Comparison of ENCODE assay signal across 9 cellular contexts in the genomic region with DNA sequence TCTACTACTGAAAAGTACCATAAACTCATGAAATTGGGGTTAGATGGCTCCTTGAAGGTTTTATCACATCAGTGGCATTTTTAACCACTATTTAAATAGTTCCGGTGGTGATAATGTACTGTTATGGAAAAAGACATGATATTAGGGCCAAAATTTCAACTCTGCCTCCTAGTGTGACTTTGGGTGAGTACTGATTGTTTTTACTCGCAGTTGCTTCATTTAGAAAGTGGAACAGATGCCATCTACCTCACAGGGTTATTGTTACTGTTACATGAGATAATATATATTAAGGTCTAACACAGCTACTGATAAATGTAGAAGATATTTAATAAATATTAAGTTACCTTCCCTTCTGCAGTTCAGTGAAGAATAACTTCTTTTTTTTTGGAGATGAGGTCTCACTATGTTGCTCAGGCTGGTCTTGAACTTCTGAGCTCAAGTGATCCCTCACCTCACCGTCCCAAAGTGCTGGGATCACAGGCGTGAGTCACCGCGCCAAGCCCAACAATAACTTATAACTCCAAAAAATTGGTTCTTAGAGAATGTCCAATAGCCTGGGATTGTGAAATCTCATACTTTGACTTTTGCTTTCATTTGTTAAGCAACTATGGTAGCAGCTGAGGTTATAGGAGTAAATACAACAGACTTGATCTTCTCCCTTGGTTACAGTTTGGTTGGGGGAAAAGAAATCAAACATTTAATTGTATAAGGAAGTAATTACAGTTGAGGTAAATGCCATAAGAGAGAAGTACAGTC. TPM values are rescaled to one million over a fixed set of nuclear protein-coding genes. Genes with fewer than 3 reads are reported as not detected.
DNase-seq lines count a peak whose midpoint lies in the region; ATAC-seq and TF ChIP-seq lines count a peak whose summit lies in the region.
"Had no signal": no experiment of that assay in that cellular context is flagged by ENCODE, and none has a peak within 500 bp of the region (broad histone marks: within the 10 kb centered on the region; RNA-seq: fewer than 3 reads in every experiment).

No MANE protein-coding gene starts in this region.

- ATAC-seq in WTC11 (no peak), thoracic aorta (ENCODE audit: insufficient number of reproducible peaks, low FRiP score, low read depth) (no peak), GM19467 (IDR thresholded peaks at IDR 0.05; ENCODE audit: unreplicated experiment) (no peak), HG02970 (IDR thresholded peaks at IDR 0.05; ENCODE audit: low FRiP score, unreplicated experiment) (no peak)

- TF ChIP-seq CTCF in WTC11 (IDR thresholded peaks at IDR 0.05) (no peak), thoracic aorta (IDR thresholded peaks at IDR 0.05) (no peak)

- peak overlapping the region; percentile 14 to 42 for H3K27ac ChIP-seq in thoracic aorta
- H3K27ac ChIP-seq: esophagus muscularis mucosa had no signal

- no peak overlapping the region for H3K4me3 ChIP-seq in thoracic aorta
- H3K4me3 ChIP-seq: esophagus muscularis mucosa had no signal

- no peaks in the 10 kb centered on the region for H3K36me3 ChIP-seq in thoracic aorta
- H3K36me3 ChIP-seq: esophagus muscularis mucosa had no signal

- POLR2A ChIA-PET in WTC11 (lab: Charles Lee), result interaction anchor here (1.0 kb wide), 1 partner anchor 42 kb away, joined by 3 read pairs; no protein-coding TSS in a partner anchor

- peak overlapping the region; percentile 55 for H3K27ac Mint-ChIP-seq in WTC11

- no peak overlapping the region for H3K4me3 Mint-ChIP-seq in WTC11

- CTCF ChIA-PET in WTC11 (lab: Charles Lee), result interaction anchor here (1.5 kb wide), 1 partner anchor 90 kb away, joined by 8 read pairs; no protein-coding TSS in a partner anchor

- DNase-seq in SKM-1 treated with dmso at 0.1 percent for 144 hours (lab: John Stamatoyannopoulos, UW; ENCODE audit: unreplicated experiment) (peak; percentile 40), SKM-1 (lab: John Stamatoyannopoulos, UW; ENCODE audit: unreplicated experiment) (no peak), WTC11 (ENCODE audit: low spot score) (no peak), iris pigment epithelial cell (ENCODE audit: low read depth) (peak; percentile 81), thoracic aorta (ENCODE audit: low spot score) (no peak), T-helper 1 cell (no peak)

- H3K36me3 Mint-ChIP-seq in WTC11, result no peaks in the 10 kb centered on the region

- no peaks in the 10 kb centered on the region for H3K27me3 ChIP-seq in thoracic aorta (replicated peaks; ENCODE audit: insufficient read depth)
- H3K27me3 ChIP-seq: esophagus muscularis mucosa had no signal

- no peaks in the 10 kb centered on the region for H3K9me3 ChIP-seq in thoracic aorta
- H3K9me3 ChIP-seq: esophagus muscularis mucosa had no signal

- peaks cover 54 to 57% of the 10 kb centered on the region in 2 donors for H3K4me1 ChIP-seq in thoracic aorta (ENCODE audit: control insufficient read depth in 1 of 2, low read depth in 2 of 2)

- H3K9me3 Mint-ChIP-seq in WTC11, result no peaks in the 10 kb centered on the region

- H3K4me1 Mint-ChIP-seq in WTC11, result peaks cover 69% of the 10 kb centered on the region

- no peaks in the 10 kb centered on the region for H3K27me3 Mint-ChIP-seq in WTC11 (ENCODE audit: low read depth)

TF ChIP-seq in WTC11, 78 proteins besides CTCF, POLR2A, EP300 and RAD21 (continues in another document):
- no peak for TF ChIP-seq PRRX2 (CRISPR knock-in tag; IDR thresholded peaks at IDR 0.05)
- TF ChIP-seq CREM (CRISPR knock-in tag; IDR thresholded peaks at IDR 0.05), result no peak
- TF ChIP-seq NR2C2 (CRISPR knock-in tag; IDR thresholded peaks at IDR 0.05), result no peak
- no peak for TF ChIP-seq NR3C1 (CRISPR knock-in tag; conservative IDR thresholded peaks at IDR 0.05; ENCODE audit: low read depth)
- TF ChIP-seq, protein P1, sequence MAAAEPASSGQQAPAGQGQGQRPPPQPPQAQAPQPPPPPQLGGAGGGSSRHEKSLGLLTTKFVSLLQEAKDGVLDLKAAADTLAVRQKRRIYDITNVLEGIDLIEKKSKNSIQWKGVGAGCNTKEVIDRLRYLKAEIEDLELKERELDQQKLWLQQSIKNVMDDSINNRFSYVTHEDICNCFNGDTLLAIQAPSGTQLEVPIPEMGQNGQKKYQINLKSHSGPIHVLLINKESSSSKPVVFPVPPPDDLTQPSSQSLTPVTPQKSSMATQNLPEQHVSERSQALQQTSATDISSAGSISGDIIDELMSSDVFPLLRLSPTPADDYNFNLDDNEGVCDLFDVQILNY (CRISPR knock-in tag; IDR thresholded peaks at IDR 0.05), result no peak
- TF ChIP-seq ATF1 (CRISPR knock-in tag; IDR thresholded peaks at IDR 0.05), result no peak
- TF ChIP-seq ZNF416 (CRISPR knock-in tag; IDR thresholded peaks at IDR 0.05), result no peak
- TF ChIP-seq, protein P2, sequence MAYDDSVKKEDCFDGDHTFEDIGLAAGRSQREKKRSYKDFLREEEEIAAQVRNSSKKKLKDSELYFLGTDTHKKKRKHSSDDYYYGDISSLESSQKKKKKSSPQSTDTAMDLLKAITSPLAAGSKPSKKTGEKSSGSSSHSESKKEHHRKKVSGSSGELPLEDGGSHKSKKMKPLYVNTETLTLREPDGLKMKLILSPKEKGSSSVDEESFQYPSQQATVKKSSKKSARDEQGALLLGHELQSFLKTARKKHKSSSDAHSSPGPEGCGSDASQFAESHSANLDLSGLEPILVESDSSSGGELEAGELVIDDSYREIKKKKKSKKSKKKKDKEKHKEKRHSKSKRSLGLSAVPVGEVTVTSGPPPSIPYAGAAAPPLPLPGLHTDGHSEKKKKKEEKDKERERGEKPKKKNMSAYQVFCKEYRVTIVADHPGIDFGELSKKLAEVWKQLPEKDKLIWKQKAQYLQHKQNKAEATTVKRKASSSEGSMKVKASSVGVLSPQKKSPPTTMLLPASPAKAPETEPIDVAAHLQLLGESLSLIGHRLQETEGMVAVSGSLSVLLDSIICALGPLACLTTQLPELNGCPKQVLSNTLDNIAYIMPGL (CRISPR knock-in tag; IDR thresholded peaks at IDR 0.05), result no peak
- TF ChIP-seq, protein P3, sequence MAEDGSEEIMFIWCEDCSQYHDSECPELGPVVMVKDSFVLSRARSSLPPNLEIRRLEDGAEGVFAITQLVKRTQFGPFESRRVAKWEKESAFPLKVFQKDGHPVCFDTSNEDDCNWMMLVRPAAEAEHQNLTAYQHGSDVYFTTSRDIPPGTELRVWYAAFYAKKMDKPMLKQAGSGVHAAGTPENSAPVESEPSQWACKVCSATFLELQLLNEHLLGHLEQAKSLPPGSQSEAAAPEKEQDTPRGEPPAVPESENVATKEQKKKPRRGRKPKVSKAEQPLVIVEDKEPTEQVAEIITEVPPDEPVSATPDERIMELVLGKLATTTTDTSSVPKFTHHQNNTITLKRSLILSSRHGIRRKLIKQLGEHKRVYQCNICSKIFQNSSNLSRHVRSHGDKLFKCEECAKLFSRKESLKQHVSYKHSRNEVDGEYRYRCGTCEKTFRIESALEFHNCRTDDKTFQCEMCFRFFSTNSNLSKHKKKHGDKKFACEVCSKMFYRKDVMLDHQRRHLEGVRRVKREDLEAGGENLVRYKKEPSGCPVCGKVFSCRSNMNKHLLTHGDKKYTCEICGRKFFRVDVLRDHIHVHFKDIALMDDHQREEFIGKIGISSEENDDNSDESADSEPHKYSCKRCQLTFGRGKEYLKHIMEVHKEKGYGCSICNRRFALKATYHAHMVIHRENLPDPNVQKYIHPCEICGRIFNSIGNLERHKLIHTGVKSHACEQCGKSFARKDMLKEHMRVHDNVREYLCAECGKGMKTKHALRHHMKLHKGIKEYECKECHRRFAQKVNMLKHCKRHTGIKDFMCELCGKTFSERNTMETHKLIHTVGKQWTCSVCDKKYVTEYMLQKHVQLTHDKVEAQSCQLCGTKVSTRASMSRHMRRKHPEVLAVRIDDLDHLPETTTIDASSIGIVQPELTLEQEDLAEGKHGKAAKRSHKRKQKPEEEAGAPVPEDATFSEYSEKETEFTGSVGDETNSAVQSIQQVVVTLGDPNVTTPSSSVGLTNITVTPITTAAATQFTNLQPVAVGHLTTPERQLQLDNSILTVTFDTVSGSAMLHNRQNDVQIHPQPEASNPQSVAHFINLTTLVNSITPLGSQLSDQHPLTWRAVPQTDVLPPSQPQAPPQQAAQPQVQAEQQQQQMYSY (CRISPR knock-in tag; IDR thresholded peaks at IDR 0.05), result no peak
- TF ChIP-seq MXD4 (CRISPR knock-in tag; IDR thresholded peaks at IDR 0.05; ENCODE audit: borderline replicate concordance), result no peak
- no peak for TF ChIP-seq TEAD1 (CRISPR knock-in tag; IDR thresholded peaks at IDR 0.05)
- TF ChIP-seq, protein P4, sequence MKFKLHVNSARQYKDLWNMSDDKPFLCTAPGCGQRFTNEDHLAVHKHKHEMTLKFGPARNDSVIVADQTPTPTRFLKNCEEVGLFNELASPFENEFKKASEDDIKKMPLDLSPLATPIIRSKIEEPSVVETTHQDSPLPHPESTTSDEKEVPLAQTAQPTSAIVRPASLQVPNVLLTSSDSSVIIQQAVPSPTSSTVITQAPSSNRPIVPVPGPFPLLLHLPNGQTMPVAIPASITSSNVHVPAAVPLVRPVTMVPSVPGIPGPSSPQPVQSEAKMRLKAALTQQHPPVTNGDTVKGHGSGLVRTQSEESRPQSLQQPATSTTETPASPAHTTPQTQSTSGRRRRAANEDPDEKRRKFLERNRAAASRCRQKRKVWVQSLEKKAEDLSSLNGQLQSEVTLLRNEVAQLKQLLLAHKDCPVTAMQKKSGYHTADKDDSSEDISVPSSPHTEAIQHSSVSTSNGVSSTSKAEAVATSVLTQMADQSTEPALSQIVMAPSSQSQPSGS (CRISPR knock-in tag; IDR thresholded peaks at IDR 0.05; ENCODE audit: borderline replicate concordance, low read depth), result no peak
- no peak for TF ChIP-seq GABPB1 (CRISPR knock-in tag; IDR thresholded peaks at IDR 0.05)
- no peak for TF ChIP-seq RORB (CRISPR knock-in tag; IDR thresholded peaks at IDR 0.05)
- TF ChIP-seq, protein P5, sequence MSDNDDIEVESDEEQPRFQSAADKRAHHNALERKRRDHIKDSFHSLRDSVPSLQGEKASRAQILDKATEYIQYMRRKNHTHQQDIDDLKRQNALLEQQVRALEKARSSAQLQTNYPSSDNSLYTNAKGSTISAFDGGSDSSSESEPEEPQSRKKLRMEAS (CRISPR knock-in tag; IDR thresholded peaks at IDR 0.05), result no peak
- TF ChIP-seq ZNF317 (CRISPR knock-in tag; IDR thresholded peaks at IDR 0.05; ENCODE audit: borderline replicate concordance, low read depth), result no peak
- TF ChIP-seq, protein P6, sequence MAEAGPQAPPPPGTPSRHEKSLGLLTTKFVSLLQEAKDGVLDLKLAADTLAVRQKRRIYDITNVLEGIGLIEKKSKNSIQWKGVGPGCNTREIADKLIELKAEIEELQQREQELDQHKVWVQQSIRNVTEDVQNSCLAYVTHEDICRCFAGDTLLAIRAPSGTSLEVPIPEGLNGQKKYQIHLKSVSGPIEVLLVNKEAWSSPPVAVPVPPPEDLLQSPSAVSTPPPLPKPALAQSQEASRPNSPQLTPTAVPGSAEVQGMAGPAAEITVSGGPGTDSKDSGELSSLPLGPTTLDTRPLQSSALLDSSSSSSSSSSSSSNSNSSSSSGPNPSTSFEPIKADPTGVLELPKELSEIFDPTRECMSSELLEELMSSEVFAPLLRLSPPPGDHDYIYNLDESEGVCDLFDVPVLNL (CRISPR knock-in tag; IDR thresholded peaks at IDR 0.05; ENCODE audit: borderline replicate concordance, low read depth), result no peak
- no peak for TF ChIP-seq OVOL2 (CRISPR knock-in tag; IDR thresholded peaks at IDR 0.05; ENCODE audit: borderline replicate concordance)

RNA-seq across cellular contexts. Expression of a gene that starts 48.3 kb away (rescaled TPM):
- total RNA-seq in WTC11 (2021) (22.2 to 30.7 TPM (median 25.5 TPM) in 3 replicates), thoracic aorta (100 to 1,000 TPM; 164 to 168 TPM)

Comparison
In these comparisons a context has a peak if more than half of its experiments do, and no peak if none do; other contexts are left out.
1. DNase-seq: peak in SKM-1 treated with dmso at 0.1 percent for 144 hours (single experiment) and iris pigment epithelial cell (single experiment); none in SKM-1 (single experiment), WTC11 (single experiment), thoracic aorta (single experiment) and T-helper 1 cell (0 of 5).